Comparison of ENCODE assay signal across 23 cellular contexts in genomic region chr4:14528921-14529320, GRCh38.
A peak's percentile ranks its signal among the peaks of the same experiment; 100 is the strongest.
DNase-seq lines count a peak whose midpoint lies in the region; ATAC-seq, FAIRE-seq and TF ChIP-seq lines count a peak whose summit lies in the region.
"Had no signal": no experiment of that assay in that cellular context is flagged by ENCODE, and none has a peak within 500 bp of the region (broad histone marks: within the 10 kb centered on the region; RNA-seq: fewer than 3 reads in every experiment).

No MANE protein-coding gene starts in this region.

- CTCF ChIA-PET in A549 (lab: Yijun Ruan, JAX), result no interaction called here
- CTCF ChIA-PET in H1 (lab: Charles Lee; ENCODE audit: partially characterized antibody), result no interaction called here

- no peak overlapping the region for H4K8ac ChIP-seq in H1 (ENCODE audit: extremely low read depth, insufficient read depth, low read length)

- H3K27ac ChIP-seq in A549, result no peak overlapping the region
- no peak overlapping the region for H3K27ac ChIP-seq in H1 (ENCODE audit: low read depth, low read length)
- H3K27ac ChIP-seq: BLaER1 treated with 17β-estradiol and CSF1 and Interleukin-3, amounts not matched to agents 10 nM and 100 nM had no signal

- H3K27me3 ChIP-seq in H1 (replicated peaks in 1 of 4; ENCODE audit: control insufficient read depth in 3 of 4, extremely low read depth in 1 of 4, insufficient read depth in 3 of 4, low read length in 3 of 4), result no peaks in the 10 kb centered on the region; a peak in 1 of 7 replicates
- H3K27me3 ChIP-seq: BLaER1 treated with 17β-estradiol and CSF1 and Interleukin-3, amounts not matched to agents 10 nM and 100 nM had no signal

- no peak overlapping the region for H2BK15ac ChIP-seq in H1 (ENCODE audit: low read length)

- TF ChIP-seq EP300 in A549 (IDR thresholded peaks at IDR 0.05), result no peak
- no peak for TF ChIP-seq EP300 in H1 (IDR thresholded peaks at IDR 0.05; ENCODE audit: borderline replicate concordance in 1 of 2, low read depth in 2 of 2, low read length in 2 of 2)

- no peak for DNase-seq in A549 (ENCODE audit: low read depth in 1 of 2, low spot score in 1 of 2)
- DNase-seq in LHCN-M2 (ENCODE audit: low read depth), result peak; percentile 42
- DNase-seq in H1 (ENCODE audit: low read depth in 1 of 2, low spot score in 2 of 2), result no peak
- DNase-seq in retinal pigment epithelial cell (ENCODE audit: low read depth), result peak; percentile 45
- DNase-seq in DMS79 (lab: John Stamatoyannopoulos, UW), result no peak
- DNase-seq in NCI-H774 (lab: John Stamatoyannopoulos, UW), result no peak
- DNase-seq: 8988T; CD4-positive, alpha-beta T cell; GDM1; NCI-H1105; NCI-H146; NCI-H1930; NCI-H2107; NCI-H524; NCI-H748 treated with DMSO at 0.1 percent for 48 hours; NK-92 treated with Interleukin-12 subunit alpha and Interleukin-12 subunit beta, amount 100 ng/mL, for 24 hours had no signal

- H2BK12ac ChIP-seq in H1 (ENCODE audit: low read depth, low read length), result no peak overlapping the region

- H2AK5ac ChIP-seq in H1 (ENCODE audit: low read depth, low read length), result no peak overlapping the region

- no peaks in the 10 kb centered on the region for H3K9me3 ChIP-seq in A549
- no peaks in the 10 kb centered on the region for H3K9me3 ChIP-seq in H1 (ENCODE audit: insufficient read depth in 2 of 2, low read depth in 1 of 2, low read length in 1 of 2)
- H3K9me3 ChIP-seq: BLaER1 treated with 17β-estradiol and CSF1 and Interleukin-3, amounts not matched to agents 10 nM and 100 nM had no signal

- H4K5ac ChIP-seq in H1 (ENCODE audit: insufficient read length, low read depth, low read length), result no peak overlapping the region

- no peaks in the 10 kb centered on the region for H3K79me2 ChIP-seq in H1 (ENCODE audit: control insufficient read depth in 1 of 2, insufficient read depth in 2 of 2, low read length in 2 of 2)

- H3K4me1 ChIP-seq in A549 (peaks cover 11% of the 10 kb centered on the region; the same call in 2 of the 3 replicates), H1 (replicated peaks in 1 of 4; ENCODE audit: control insufficient read depth in 3 of 4, insufficient read depth in 4 of 4, low read length in 3 of 4) (peaks cover 0 to 3% (median 1%) of the 10 kb centered on the region in 4 experiments; a peak in 3 of 7 replicates)
- H3K4me1 ChIP-seq: BLaER1 treated with 17β-estradiol and CSF1 and Interleukin-3, amounts not matched to agents 10 nM and 100 nM had no signal

- WGBS in A549 (ENCODE audit: missing lambda C conversion rate), result 74% methylated on average over 2 of the region's 2 CpGs
- 90% methylated on average over 2 of the region's 2 CpGs; no CpG with 5 or more reads in 1 of the 2 experiments for WGBS in H1 (ENCODE audit: extremely low coverage in 1 of 2, insufficient coverage in 1 of 2, insufficient read length in 1 of 2, insufficient replicate concordance in 2 of 2, low coverage in 1 of 2, low lambda C conversion rate in 2 of 2, missing lambda C conversion rate in 1 of 2), 2 experiments

- TF ChIP-seq POLR2A in A549 (IDR thresholded peaks at IDR 0.05; ENCODE audit: low read length) (no peak), H1 (IDR thresholded peaks at IDR 0.05; ENCODE audit: control extremely low read depth in 1 of 2, low read depth in 2 of 2, low read length in 2 of 2) (no peak)

- no peak overlapping the region for H3K18ac ChIP-seq in H1 (ENCODE audit: extremely low read depth, low read length)

- no peak overlapping the region for H2BK20ac ChIP-seq in H1 (ENCODE audit: low read length)

- TF ChIP-seq RAD21 in A549 (conservative IDR thresholded peaks at IDR 0.05 in 1 of 2, IDR thresholded peaks at IDR 0.05 in 1 of 2), result no peak
- no peak for TF ChIP-seq RAD21 in H1 (IDR thresholded peaks at IDR 0.05 in 1 of 2, conservative IDR thresholded peaks at IDR 0.05 in 1 of 2; ENCODE audit: low read depth in 2 of 2, low read length in 2 of 2)

- no peaks in the 10 kb centered on the region for H3K36me3 ChIP-seq in H1 (ENCODE audit: control insufficient read depth in 2 of 4, insufficient read depth in 4 of 4, low read length in 3 of 4)
- H3K36me3 ChIP-seq: BLaER1 treated with 17β-estradiol and CSF1 and Interleukin-3, amounts not matched to agents 10 nM and 100 nM had no signal

- no peak overlapping the region for H3K4ac ChIP-seq in H1 (replicated peaks; ENCODE audit: insufficient read length, low read depth, low read length)

- H4K91ac ChIP-seq in H1 (replicated peaks; ENCODE audit: insufficient read length, low read length), result no peak overlapping the region

- no peaks in the 10 kb centered on the region for H4K20me1 ChIP-seq in H1 (replicated peaks in 1 of 2; ENCODE audit: control insufficient read depth in 1 of 2, insufficient read depth in 2 of 2, low read length in 2 of 2)
- H4K20me1 ChIP-seq: BLaER1 treated with 17β-estradiol and CSF1 and Interleukin-3, amounts not matched to agents 10 nM and 100 nM had no signal

- no peak overlapping the region for H3K56ac ChIP-seq in H1 (replicated peaks; ENCODE audit: insufficient read length, low read depth, low read length)

- FAIRE-seq in A549 (lab: Jason Lieb, UNC) (no peak), H1 (lab: Jason Lieb, UNC) (no peak)
- FAIRE-seq: D721Med, GM12878, H54 had no signal

- no peak overlapping the region for H3K14ac ChIP-seq in H1 (ENCODE audit: insufficient read length)

- no peak overlapping the region for H2AFZ ChIP-seq in H1 (ENCODE audit: low read length)

- ATAC-seq in A549, result no peak
- ATAC-seq in GM21381 (IDR thresholded peaks at IDR 0.05; ENCODE audit: unreplicated experiment), result no peak
- ATAC-seq in GM19397 (IDR thresholded peaks at IDR 0.05; ENCODE audit: unreplicated experiment), result no peak
- ATAC-seq: GM12878, Right ventricle myocardium inferior had no signal

- H3K23me2 ChIP-seq in H1 (ENCODE audit: low read depth, low read length), result no peaks in the 10 kb centered on the region

- POLR2A ChIA-PET in A549 (lab: Yijun Ruan, JAX) (no interaction called here), H1 (lab: Charles Lee; ENCODE audit: partially characterized antibody) (no interaction called here)

- H3K79me1 ChIP-seq in H1 (ENCODE audit: low read depth, low read length), result no peaks in the 10 kb centered on the region

- H3K4me3 ChIP-seq in A549 (no peak overlapping the region), H1 (ENCODE audit: extremely low read depth in 1 of 4, insufficient read depth in 2 of 4, low read depth in 3 of 4, low read length in 4 of 4) (no peak overlapping the region), retinal pigment epithelial cell (ENCODE audit: low read length) (no peak overlapping the region)
- H3K4me3 ChIP-seq: BLaER1 treated with 17β-estradiol and CSF1 and Interleukin-3, amounts not matched to agents 10 nM and 100 nM; GM12878 had no signal

- H3K9ac ChIP-seq in H1 (replicated peaks in 1 of 4; ENCODE audit: extremely low read depth in 1 of 4, low read depth in 3 of 4, low read length in 3 of 4), result no peak overlapping the region
- H3K9ac ChIP-seq: BLaER1 treated with 17β-estradiol and CSF1 and Interleukin-3, amounts not matched to agents 10 nM and 100 nM had no signal

- no peak overlapping the region for H2BK120ac ChIP-seq in H1 (replicated peaks; ENCODE audit: low read depth, low read length)

- no peak overlapping the region for H2BK5ac ChIP-seq in H1 (ENCODE audit: low read depth, low read length)

- H3K23ac ChIP-seq in H1 (ENCODE audit: insufficient read length), result no peak overlapping the region

- TF ChIP-seq CTCF in A549 (IDR thresholded peaks at IDR 0.05) (no peak), H1 (IDR thresholded peaks at IDR 0.05; ENCODE audit: control extremely low read depth in 1 of 3, insufficient read depth in 1 of 3, low read depth in 1 of 3, low read length in 3 of 3) (no peak), retinal pigment epithelial cell (conservative IDR thresholded peaks at IDR 0.05; ENCODE audit: low read depth, low read length) (no peak)

- H3K4me2 ChIP-seq in A549 (peak overlapping the region; percentile 24; the same call in 1 of the 3 replicates), H1 (ENCODE audit: insufficient read depth in 1 of 2, low read depth in 2 of 2, low read length in 2 of 2) (no peak overlapping the region)
- H3K4me2 ChIP-seq: BLaER1 treated with 17β-estradiol and CSF1 and Interleukin-3, amounts not matched to agents 10 nM and 100 nM had no signal

TF ChIP-seq in A549, 52 proteins besides CTCF, POLR2A, EP300 and RAD21:
- TF ChIP-seq POLR2AphosphoS2 (conservative IDR thresholded peaks at IDR 0.05; ENCODE audit: low read length) (no peak), BHLHE40 (IDR thresholded peaks at IDR 0.05; ENCODE audit: low read depth, low read length) (no peak), HDAC2 (IDR thresholded peaks at IDR 0.05) (no peak), TP53 (CRISPR knock-in tag; IDR thresholded peaks at IDR 0.05) (no peak), CBX8 (IDR thresholded peaks at IDR 0.05) (no peak)
- TF ChIP-seq, protein P1, sequence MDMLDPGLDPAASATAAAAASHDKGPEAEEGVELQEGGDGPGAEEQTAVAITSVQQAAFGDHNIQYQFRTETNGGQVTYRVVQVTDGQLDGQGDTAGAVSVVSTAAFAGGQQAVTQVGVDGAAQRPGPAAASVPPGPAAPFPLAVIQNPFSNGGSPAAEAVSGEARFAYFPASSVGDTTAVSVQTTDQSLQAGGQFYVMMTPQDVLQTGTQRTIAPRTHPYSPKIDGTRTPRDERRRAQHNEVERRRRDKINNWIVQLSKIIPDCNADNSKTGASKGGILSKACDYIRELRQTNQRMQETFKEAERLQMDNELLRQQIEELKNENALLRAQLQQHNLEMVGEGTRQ (IDR thresholded peaks at IDR 0.05), result no peak

TF ChIP-seq in H1, 55 proteins besides CTCF, POLR2A, EP300 and RAD21:
- TF ChIP-seq TEAD4 (IDR thresholded peaks at IDR 0.05; ENCODE audit: low read depth, low read length) (0 out of 2 replicates have a peak, but pooled peaks have one; percentile 53), HDAC6 (IDR thresholded peaks at IDR 0.05; ENCODE audit: low read depth, low read length) (no peak)

Comparison
In these comparisons a context has a peak if more than half of its experiments do, and no peak if none do; other contexts are left out.
1. DNase-seq: peak in LHCN-M2 (single experiment) and retinal pigment epithelial cell (single experiment); none in A549 (0 of 2), H1 (0 of 2), DMS79 (single experiment) and NCI-H774 (single experiment).